18 cellular contexts compared by ENCODE assay signal in the genomic region with DNA sequence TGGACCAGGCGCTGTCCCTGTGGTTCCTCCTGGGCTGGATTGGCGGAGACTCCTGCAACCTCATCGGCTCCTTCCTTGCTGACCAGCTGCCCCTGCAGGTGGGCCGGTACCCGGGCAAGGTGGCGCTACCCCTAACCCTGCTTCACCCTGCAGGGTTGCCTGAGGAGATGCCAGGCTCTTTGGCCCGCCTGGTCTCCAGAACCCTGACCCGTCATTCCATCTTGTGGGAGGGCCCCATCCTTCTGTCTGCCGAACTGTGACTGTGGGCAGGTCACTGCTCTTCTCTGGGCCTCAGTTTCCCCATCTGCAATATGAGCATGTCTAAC. TPM values are rescaled to one million over a fixed set of nuclear protein-coding genes. Genes with fewer than 3 reads are reported as not detected.
DNase-seq lines count a peak whose midpoint lies in the region; ATAC-seq lines count a peak whose summit lies in the region.
"Had no signal": no experiment of that assay in that cellular context is flagged by ENCODE, and none has a peak within 500 bp of the region (broad histone marks: within the 10 kb centered on the region; RNA-seq: fewer than 3 reads in every experiment).

No MANE protein-coding gene starts in this region.

- no peaks in the 10 kb centered on the region for H3K9me3 ChIP-seq in BLaER1 treated with 17β-estradiol and CSF1 and Interleukin-3, amounts not matched to agents 10 nM and 100 nM (replicated peaks in 1 of 11)
- H3K9me3 ChIP-seq in T-helper 17 cell (ENCODE audit: control insufficient read depth, low read length, poor library complexity, severe bottlenecking) = no peaks in the 10 kb centered on the region
- H3K9me3 ChIP-seq: Caco-2 had no signal

- peaks cover 51 to 76% (median 74%) of the 10 kb centered on the region in 10 experiments for H3K4me1 ChIP-seq in BLaER1 treated with 17β-estradiol and CSF1 and Interleukin-3, amounts not matched to agents 10 nM and 100 nM
- H3K4me1 ChIP-seq: Caco-2 had no signal

- in situ Hi-C loops in ACHN (cut with HindIII; ENCODE audit: low pct_ligation_motif_present, low pct_unique_long_range_greater_than_20kb, low sequenced_read_pairs) = no loop called here

- H3K9ac ChIP-seq in BLaER1 treated with 17β-estradiol and CSF1 and Interleukin-3, amounts not matched to agents 10 nM and 100 nM = no peak overlapping the region
- H3K9ac ChIP-seq: GM23248 had no signal

- peaks cover 2% of the 10 kb centered on the region for H3K36me3 Mint-ChIP-seq in T-helper 17 cell (ENCODE audit: low read depth)

- H3K4me2 ChIP-seq in BLaER1 treated with 17β-estradiol and CSF1 and Interleukin-3, amounts not matched to agents 10 nM and 100 nM = peak overlapping the region; percentile 22 to 99 (median 74); a peak in 20 of 22 replicates

- H4K20me1 ChIP-seq in BLaER1 treated with 17β-estradiol and CSF1 and Interleukin-3, amounts not matched to agents 10 nM and 100 nM = peaks cover 0 to 71% (median 20%) of the 10 kb centered on the region in 11 experiments; a peak in 12 of 22 replicates

- H3K4me3 ChIP-seq in BLaER1 treated with 17β-estradiol and CSF1 and Interleukin-3, amounts not matched to agents 10 nM and 100 nM = no peak overlapping the region
- H3K4me3 ChIP-seq: GM12878, GM23248 had no signal

- peaks cover 4% of the 10 kb centered on the region for H3K4me1 Mint-ChIP-seq in T-helper 17 cell
- H3K4me1 Mint-ChIP-seq: B cell; CD4-positive, alpha-beta memory T cell had no signal

- no peaks in the 10 kb centered on the region for H3K27me3 Mint-ChIP-seq in T-helper 17 cell
- H3K27me3 Mint-ChIP-seq: B cell; CD4-positive, alpha-beta memory T cell had no signal

- H3K4me3 Mint-ChIP-seq in T-helper 17 cell = no peak overlapping the region
- H3K4me3 Mint-ChIP-seq: B cell; CD4-positive, alpha-beta memory T cell had no signal

- peak overlapping the region; percentile 24 for H3K27ac Mint-ChIP-seq in T-helper 17 cell
- H3K27ac Mint-ChIP-seq: B cell had no signal

- no peak for ATAC-seq in T-helper 17 cell
- ATAC-seq: GM12878 had no signal

- H3K36me3 ChIP-seq in BLaER1 treated with 17β-estradiol and CSF1 and Interleukin-3, amounts not matched to agents 10 nM and 100 nM = peaks cover 3 to 84% (median 22%) of the 10 kb centered on the region in 11 experiments; a peak in 18 of 22 replicates

- no peak overlapping the region for H3K27ac ChIP-seq in BLaER1 treated with 17β-estradiol and CSF1 and Interleukin-3, amounts not matched to agents 10 nM and 100 nM
- H3K27ac ChIP-seq: GM23248 had no signal

- DNase-seq in T-helper 17 cell (no peak), islet precursor cell (peak; percentile 45), DMS79 (lab: John Stamatoyannopoulos, UW) (no peak), ACHN (no peak), NCI-H446 (lab: John Stamatoyannopoulos, UW) (no peak)
- DNase-seq: C1 segment of cervical spinal cord; Caco-2; CD4-positive, alpha-beta memory T cell; DMS153; EL; GDM1; GM23248; H7; HCEC 1CT had no signal

- H3K27me3 ChIP-seq in BLaER1 treated with 17β-estradiol and CSF1 and Interleukin-3, amounts not matched to agents 10 nM and 100 nM = no peaks in the 10 kb centered on the region

RNA-seq across cellular contexts. Expression of a gene that starts 12.5 kb away (rescaled TPM):
- 1 to 10 TPM; 3.3 to 3.9 TPM for total RNA-seq in T-helper 17 cell

RNA-seq across cellular contexts. Expression of a gene that starts 12.7 kb away (rescaled TPM):
- total RNA-seq in T-helper 17 cell = 10 to 100 TPM; 17.3 to 21.9 TPM

RNA-seq across cellular contexts. Expression of a gene that starts 36.1 kb away (rescaled TPM):
- 1 to 10 TPM; 1.1 to 1.4 TPM for total RNA-seq in T-helper 17 cell
- total RNA-seq: A172 had no signal
